ENCODE assay signal across 18 cellular contexts in genomic region chr6:85390775-85391174, GRCh38. TPM values are rescaled to one million over a fixed set of nuclear protein-coding genes. Genes with fewer than 3 reads are reported as not detected.
DNase-seq lines count a peak whose midpoint lies in the region; ATAC-seq and TF ChIP-seq lines count a peak whose summit lies in the region.
"Had no signal": no experiment of that assay in that cellular context is flagged by ENCODE, and none has a peak within 500 bp of the region (broad histone marks: within the 10 kb centered on the region; RNA-seq: fewer than 3 reads in every experiment).

No MANE protein-coding gene starts in this region.

- H3K27ac ChIP-seq in CD8-positive, alpha-beta T cell (ENCODE audit: low read depth, low read length), result no peak overlapping the region
- H3K27ac ChIP-seq: brain microvascular endothelial cell, SK-N-MC had no signal

- no peak for ATAC-seq in CD8-positive, alpha-beta T cell

- no peak for TF ChIP-seq RAD21 in Ishikawa (IDR thresholded peaks at IDR 0.05; ENCODE audit: low read depth)

- peak; percentile 62 for DNase-seq in ACHN
- DNase-seq in epithelial cell of esophagus (ENCODE audit: low read depth), result peak; percentile 33
- peak; percentile 16 for DNase-seq in left kidney (ENCODE audit: low read depth, low spot score)
- DNase-seq in stimulated activated CD4-positive, alpha-beta T cell treated with anti-CD3 and anti-CD28 coated beads, Interleukin-4, amount 100 ng/mL, for 1 hour, result no peak
- DNase-seq in activated gamma-delta T cell (lab: John Stamatoyannopoulos, UW), result no peak
- DNase-seq in CD8-positive, alpha-beta T cell, result no peak
- DNase-seq in glutamatergic neuron, result no peak
- DNase-seq: activated CD4-positive, alpha-beta T cell treated with anti-CD3 and anti-CD28 coated beads, Interleukin-2, amount 50 U/mL, for 1 hour; activated naive CD4-positive, alpha-beta T cell treated with anti-CD3 and anti-CD28 coated beads, Interleukin-2, amount 50 U/mL, for 16 hours; activated T-cell treated with anti-CD3 and anti-CD28 coated beads for 4 hours; brain microvascular endothelial cell; effector CD8-positive, alpha-beta T cell; NCI-H1694; NCI-H446 treated with DMSO at 0.1 percent for 48 hours; posterior cingulate gyrus had no signal

- no peak overlapping the region for H3K4me3 Mint-ChIP-seq in CD8-positive, alpha-beta T cell
- no peak overlapping the region for H3K4me3 Mint-ChIP-seq in glutamatergic neuron (ENCODE audit: unreplicated experiment)
- H3K4me3 Mint-ChIP-seq: stimulated activated naive CD8-positive, alpha-beta T cell treated with anti-CD3 and anti-CD28 coated beads, Interleukin-15, Interleukin-2, amounts not matched to agents 100 ng/mL and 50 ng/mL, for 24 hours had no signal

- in situ Hi-C loops in ACHN (cut with HindIII; ENCODE audit: low pct_ligation_motif_present, low pct_unique_long_range_greater_than_20kb, low sequenced_read_pairs), result no loop called here

- TF ChIP-seq EP300 in Ishikawa (IDR thresholded peaks at IDR 0.05; ENCODE audit: borderline replicate concordance), result no peak

- CTCF ChIA-PET in CD8-positive, alpha-beta T cell (lab: Charles Lee), result interaction anchor here (0.8 to 1.1 kb wide), 2 partner anchors 13 to 36 kb away, joined by 3 to 4 read pairs; no protein-coding TSS in a partner anchor

- H3K4me3 ChIP-seq in epithelial cell of esophagus (ENCODE audit: low read length), result no peak overlapping the region
- no peak overlapping the region for H3K4me3 ChIP-seq in CD8-positive, alpha-beta T cell (ENCODE audit: low read depth, low read length)
- H3K4me3 ChIP-seq: SK-N-MC had no signal

- no peaks in the 10 kb centered on the region for H3K9me3 Mint-ChIP-seq in CD8-positive, alpha-beta T cell
- no peaks in the 10 kb centered on the region for H3K9me3 Mint-ChIP-seq in glutamatergic neuron (ENCODE audit: unreplicated experiment)
- H3K9me3 Mint-ChIP-seq: stimulated activated naive CD8-positive, alpha-beta T cell treated with anti-CD3 and anti-CD28 coated beads, Interleukin-15, Interleukin-2, amounts not matched to agents 100 ng/mL and 50 ng/mL, for 24 hours had no signal

- H3K36me3 ChIP-seq in CD8-positive, alpha-beta T cell (ENCODE audit: insufficient read depth, low read length), result no peaks in the 10 kb centered on the region
- H3K36me3 ChIP-seq: brain microvascular endothelial cell had no signal

- H3K27me3 Mint-ChIP-seq in CD8-positive, alpha-beta T cell (ENCODE audit: low read depth), result no peaks in the 10 kb centered on the region
- H3K27me3 Mint-ChIP-seq in glutamatergic neuron (ENCODE audit: unreplicated experiment), result no peaks in the 10 kb centered on the region
- H3K27me3 Mint-ChIP-seq: stimulated activated naive CD8-positive, alpha-beta T cell treated with anti-CD3 and anti-CD28 coated beads, Interleukin-15, Interleukin-2, amounts not matched to agents 100 ng/mL and 50 ng/mL, for 24 hours had no signal

- TF ChIP-seq CTCF in epithelial cell of esophagus (IDR thresholded peaks at IDR 0.05; ENCODE audit: insufficient read depth, low read depth, low read length, missing control alignments) (no peak), glutamatergic neuron (IDR thresholded peaks at IDR 0.05; ENCODE audit: partially characterized antibody, unreplicated experiment) (no peak)
- no peak for TF ChIP-seq CTCF in CD8-positive, alpha-beta T cell (IDR thresholded peaks at IDR 0.05)

- no peaks in the 10 kb centered on the region for H3K4me1 ChIP-seq in CD8-positive, alpha-beta T cell (ENCODE audit: insufficient read depth, low read length)

- H3K9me3 ChIP-seq in CD8-positive, alpha-beta T cell (ENCODE audit: low read length), result no peaks in the 10 kb centered on the region

- H3K4me1 Mint-ChIP-seq in CD8-positive, alpha-beta T cell (ENCODE audit: low read depth), result peaks cover 10% of the 10 kb centered on the region
- no peaks in the 10 kb centered on the region for H3K4me1 Mint-ChIP-seq in glutamatergic neuron (ENCODE audit: low read depth, unreplicated experiment)

- H3K27me3 ChIP-seq in CD8-positive, alpha-beta T cell (ENCODE audit: insufficient read depth, low read length), result no peaks in the 10 kb centered on the region
- H3K27me3 ChIP-seq: brain microvascular endothelial cell had no signal

- no peak overlapping the region for H3K27ac Mint-ChIP-seq in CD8-positive, alpha-beta T cell
- no peak overlapping the region for H3K27ac Mint-ChIP-seq in glutamatergic neuron (ENCODE audit: unreplicated experiment)

- H3K36me3 Mint-ChIP-seq in CD8-positive, alpha-beta T cell, result no peaks in the 10 kb centered on the region
- no peaks in the 10 kb centered on the region for H3K36me3 Mint-ChIP-seq in glutamatergic neuron (ENCODE audit: unreplicated experiment)

- POLR2A ChIA-PET in CD8-positive, alpha-beta T cell (lab: Charles Lee), result no interaction called here

- intact Hi-C loops in CD8-positive, alpha-beta T cell (cut with DNase I, micrococcal nuclease), result no loop called here

TF ChIP-seq in Ishikawa, 13 proteins besides CTCF, POLR2A, EP300 and RAD21:
- TF ChIP-seq ZBTB7A (IDR thresholded peaks at IDR 0.05; ENCODE audit: low read depth) (no peak), TEAD4 (IDR thresholded peaks at IDR 0.05) (peak; percentile 45; the same call in 1 of the 2 replicates), NFIC (IDR thresholded peaks at IDR 0.05) (no peak), YY1 (IDR thresholded peaks at IDR 0.05; ENCODE audit: low read depth) (peak; percentile 75; the same call in 1 of the 2 replicates), REST (IDR thresholded peaks at IDR 0.05; ENCODE audit: low read depth) (no peak)
- TF ChIP-seq, protein P1, sequence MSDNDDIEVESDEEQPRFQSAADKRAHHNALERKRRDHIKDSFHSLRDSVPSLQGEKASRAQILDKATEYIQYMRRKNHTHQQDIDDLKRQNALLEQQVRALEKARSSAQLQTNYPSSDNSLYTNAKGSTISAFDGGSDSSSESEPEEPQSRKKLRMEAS (IDR thresholded peaks at IDR 0.05), result no peak
TF ChIP-seq in Ishikawa: peak in this region for 2.

RNA-seq across cellular contexts. Expression of gene NT5E, which starts 59.1 kb away (rescaled TPM):
- 10 to 100 TPM; 12.7 to 13.0 TPM for total RNA-seq in CD8-positive, alpha-beta T cell
- 0.29 TPM for total RNA-seq in glutamatergic neuron (ENCODE audit: unreplicated experiment)

Comparison
In these comparisons a context has a peak if more than half of its experiments do, and no peak if none do; other contexts are left out.
1. DNase-seq: peak in ACHN (single experiment), epithelial cell of esophagus (single experiment) and left kidney (single experiment); none in stimulated activated CD4-positive, alpha-beta T cell treated with anti-CD3 and anti-CD28 coated beads, Interleukin-4, amount 100 ng/mL, for 1 hour (single experiment), activated gamma-delta T cell (single experiment), CD8-positive, alpha-beta T cell (0 of 7) and glutamatergic neuron (single experiment).
2. RNA of gene NT5E, which starts 59.1 kb away (total RNA-seq): 12.7 to 13.0 TPM in CD8-positive, alpha-beta T cell; 0.29 TPM in glutamatergic neuron (single experiment); every median in the first group is over 10 times any median in the second.